In genomic region chr1:89725676-89726075, GRCh38 we compare ENCODE assay signal across 14 cellular contexts.
DNase-seq lines count a peak whose midpoint lies in the region; ATAC-seq and TF ChIP-seq lines count a peak whose summit lies in the region.
"Had no signal": no experiment of that assay in that cellular context is flagged by ENCODE, and none has a peak within 500 bp of the region (broad histone marks: within the 10 kb centered on the region; RNA-seq: fewer than 3 reads in every experiment).

No MANE protein-coding gene starts in this region.

- H3K4me3 ChIP-seq in left ventricle myocardium inferior (no peak overlapping the region), subcutaneous abdominal adipose tissue (ENCODE audit: low read depth in 1 of 5, low read length in 5 of 5) (no peak overlapping the region), prostate gland (no peak overlapping the region)
- H3K4me3 ChIP-seq: pancreas, skin epidermis had no signal

- no peak for TF ChIP-seq CTCF in left ventricle myocardium inferior (IDR thresholded peaks at IDR 0.05; ENCODE audit: borderline replicate concordance)
- no peak for TF ChIP-seq CTCF in foreskin keratinocyte (conservative IDR thresholded peaks at IDR 0.05)
- no peak for TF ChIP-seq CTCF in prostate gland (IDR thresholded peaks at IDR 0.05)

- WGBS in prostate gland, result 81% methylated on average over 4 of the region's 4 CpGs

- peak overlapping the region; percentile 53 for H3K27ac Mint-ChIP-seq in T-helper 17 cell

- H3K9ac ChIP-seq in subcutaneous abdominal adipose tissue (ENCODE audit: low read length in 5 of 5), result no peak overlapping the region

- H3K4me1 ChIP-seq in left ventricle myocardium inferior, result peaks cover 69% of the 10 kb centered on the region
- H3K4me1 ChIP-seq in foreskin keratinocyte, result peaks cover 28% of the 10 kb centered on the region
- H3K4me1 ChIP-seq in subcutaneous abdominal adipose tissue (ENCODE audit: control insufficient read depth in 5 of 5, insufficient read depth in 5 of 5, low read length in 5 of 5), result peaks cover 6 to 50% (median 25%) of the 10 kb centered on the region in 5 donors
- no peaks in the 10 kb centered on the region for H3K4me1 ChIP-seq in prostate gland (replicated peaks)
- H3K4me1 ChIP-seq: pancreas had no signal

- peaks cover 37% of the 10 kb centered on the region for H3K4me1 Mint-ChIP-seq in T-helper 17 cell

- no peaks in the 10 kb centered on the region for H3K27me3 Mint-ChIP-seq in T-helper 17 cell

- H3K4me3 Mint-ChIP-seq in T-helper 17 cell, result peak overlapping the region; percentile 12

- peaks cover 7% of the 10 kb centered on the region for H3K36me3 Mint-ChIP-seq in T-helper 17 cell (ENCODE audit: low read depth)

- H3K27me3 ChIP-seq in left ventricle myocardium inferior (ENCODE audit: low read depth) (no peaks in the 10 kb centered on the region), foreskin keratinocyte (no peaks in the 10 kb centered on the region), subcutaneous abdominal adipose tissue (ENCODE audit: control insufficient read depth in 5 of 5, insufficient read depth in 4 of 5, low read length in 5 of 5) (no peaks in the 10 kb centered on the region), prostate gland (replicated peaks; ENCODE audit: insufficient read depth) (no peaks in the 10 kb centered on the region)
- H3K27me3 ChIP-seq: pancreas had no signal

- intact Hi-C loops in left ventricle myocardium inferior (cut with micrococcal nuclease) (no loop called here), Right ventricle myocardium superior (cut with DNase I) (no loop called here), prostate gland (cut with DNase I) (no loop called here)

- DNase-seq in left ventricle myocardium inferior, result no peak
- no peak for DNase-seq in Right ventricle myocardium superior
- no peak for DNase-seq in T-helper 17 cell
- DNase-seq in foreskin keratinocyte, result no peak
- DNase-seq in iPS-NIHi11 (ENCODE audit: low spot score), result no peak
- no peak for DNase-seq in medulla oblongata (ENCODE audit: extremely low spot score)
- no peak for DNase-seq in prostate gland (ENCODE audit: low spot score)
- DNase-seq: activated CD4-positive, alpha-beta T cell treated with anti-CD3 and anti-CD28 coated beads, Interleukin-2, amount 50 U/mL, for 48 hours; DND-41; NCI-H82; pancreas had no signal

- H3K9me3 ChIP-seq in left ventricle myocardium inferior (replicated peaks), result no peaks in the 10 kb centered on the region
- H3K9me3 ChIP-seq in T-helper 17 cell (ENCODE audit: control insufficient read depth, low read length, poor library complexity, severe bottlenecking), result no peaks in the 10 kb centered on the region
- H3K9me3 ChIP-seq in subcutaneous abdominal adipose tissue (ENCODE audit: control insufficient read depth in 5 of 5, low read length in 5 of 5), result no peaks in the 10 kb centered on the region
- no peaks in the 10 kb centered on the region for H3K9me3 ChIP-seq in prostate gland
- H3K9me3 ChIP-seq: pancreas had no signal

- TF ChIP-seq POLR2A in prostate gland (IDR thresholded peaks at IDR 0.05), result no peak

- H3K36me3 ChIP-seq in left ventricle myocardium inferior (no peaks in the 10 kb centered on the region), subcutaneous abdominal adipose tissue (ENCODE audit: control insufficient read depth in 5 of 5, insufficient read depth in 5 of 5, low read length in 5 of 5) (no peaks in the 10 kb centered on the region), prostate gland (no peaks in the 10 kb centered on the region)
- H3K36me3 ChIP-seq: pancreas had no signal

- H3K27ac ChIP-seq in left ventricle myocardium inferior (replicated peaks) (peak overlapping the region; percentile 79), foreskin keratinocyte (peak overlapping the region; percentile 92), subcutaneous abdominal adipose tissue (ENCODE audit: low read depth, low read length) (peak overlapping the region; percentile 67), prostate gland (no peak overlapping the region)
- H3K27ac ChIP-seq: C4-2B, pancreas had no signal

- ATAC-seq in Right ventricle myocardium superior (ENCODE audit: poor library complexity) (no peak), T-helper 17 cell (no peak), foreskin keratinocyte (no peak)

Comparison
In these comparisons a context has a peak if more than half of its experiments do, and no peak if none do; other contexts are left out.
1. H3K27ac ChIP-seq: peak in left ventricle myocardium inferior (single experiment), foreskin keratinocyte (single experiment) and subcutaneous abdominal adipose tissue (single experiment); none in prostate gland (0 of 2).